Comparison of ENCODE assay signal across 1 cellular context in the genomic region with DNA sequence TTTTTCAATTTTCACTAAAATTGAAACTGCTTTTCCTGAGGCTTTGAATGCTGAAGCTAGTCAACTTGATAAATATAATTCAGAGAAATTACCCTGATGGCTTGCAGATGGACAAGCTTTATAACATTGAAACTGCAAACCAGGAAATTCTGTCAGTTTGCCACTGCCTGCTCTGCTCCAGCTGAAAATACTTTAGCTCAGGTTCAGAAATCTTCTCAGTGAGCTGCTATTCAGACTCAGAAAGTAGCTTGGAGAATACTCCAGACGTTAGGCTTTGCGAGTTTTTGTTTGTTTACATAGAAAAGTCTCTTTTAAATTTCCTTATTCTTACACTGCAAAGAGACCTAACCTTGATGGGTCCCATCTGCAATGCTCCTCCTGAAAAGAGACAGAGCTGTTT.
TF ChIP-seq lines count a peak whose summit lies in the region.

No MANE protein-coding gene starts in this region.

TF ChIP-seq in GM23338, 12 proteins besides CTCF, POLR2A, EP300 and RAD21:
- TF ChIP-seq EZH2phosphoT487 (IDR thresholded peaks at IDR 0.05; ENCODE audit: unreplicated experiment) (no peak), STAT1 (IDR thresholded peaks at IDR 0.05; ENCODE audit: unreplicated experiment) (no peak), CREB1 (CRISPR knock-in tag; IDR thresholded peaks at IDR 0.05; ENCODE audit: low read depth) (no peak), NANOG (IDR thresholded peaks at IDR 0.05; ENCODE audit: borderline replicate concordance) (no peak), JUNB (IDR thresholded peaks at IDR 0.05; ENCODE audit: unreplicated experiment) (no peak), ZNF331 (CRISPR knock-in tag; IDR thresholded peaks at IDR 0.05; ENCODE audit: low read depth) (no peak), ZNF114 (CRISPR knock-in tag; IDR thresholded peaks at IDR 0.05) (no peak), EZH2 (IDR thresholded peaks at IDR 0.05; ENCODE audit: low read depth, unreplicated experiment) (no peak), POLR2AphosphoS5 (IDR thresholded peaks at IDR 0.05; ENCODE audit: low read depth) (no peak)
- TF ChIP-seq, protein P1, sequence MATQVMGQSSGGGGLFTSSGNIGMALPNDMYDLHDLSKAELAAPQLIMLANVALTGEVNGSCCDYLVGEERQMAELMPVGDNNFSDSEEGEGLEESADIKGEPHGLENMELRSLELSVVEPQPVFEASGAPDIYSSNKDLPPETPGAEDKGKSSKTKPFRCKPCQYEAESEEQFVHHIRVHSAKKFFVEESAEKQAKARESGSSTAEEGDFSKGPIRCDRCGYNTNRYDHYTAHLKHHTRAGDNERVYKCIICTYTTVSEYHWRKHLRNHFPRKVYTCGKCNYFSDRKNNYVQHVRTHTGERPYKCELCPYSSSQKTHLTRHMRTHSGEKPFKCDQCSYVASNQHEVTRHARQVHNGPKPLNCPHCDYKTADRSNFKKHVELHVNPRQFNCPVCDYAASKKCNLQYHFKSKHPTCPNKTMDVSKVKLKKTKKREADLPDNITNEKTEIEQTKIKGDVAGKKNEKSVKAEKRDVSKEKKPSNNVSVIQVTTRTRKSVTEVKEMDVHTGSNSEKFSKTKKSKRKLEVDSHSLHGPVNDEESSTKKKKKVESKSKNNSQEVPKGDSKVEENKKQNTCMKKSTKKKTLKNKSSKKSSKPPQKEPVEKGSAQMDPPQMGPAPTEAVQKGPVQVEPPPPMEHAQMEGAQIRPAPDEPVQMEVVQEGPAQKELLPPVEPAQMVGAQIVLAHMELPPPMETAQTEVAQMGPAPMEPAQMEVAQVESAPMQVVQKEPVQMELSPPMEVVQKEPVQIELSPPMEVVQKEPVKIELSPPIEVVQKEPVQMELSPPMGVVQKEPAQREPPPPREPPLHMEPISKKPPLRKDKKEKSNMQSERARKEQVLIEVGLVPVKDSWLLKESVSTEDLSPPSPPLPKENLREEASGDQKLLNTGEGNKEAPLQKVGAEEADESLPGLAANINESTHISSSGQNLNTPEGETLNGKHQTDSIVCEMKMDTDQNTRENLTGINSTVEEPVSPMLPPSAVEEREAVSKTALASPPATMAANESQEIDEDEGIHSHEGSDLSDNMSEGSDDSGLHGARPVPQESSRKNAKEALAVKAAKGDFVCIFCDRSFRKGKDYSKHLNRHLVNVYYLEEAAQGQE (IDR thresholded peaks at IDR 0.05; ENCODE audit: unreplicated experiment), result no peak
- TF ChIP-seq, protein P2, sequence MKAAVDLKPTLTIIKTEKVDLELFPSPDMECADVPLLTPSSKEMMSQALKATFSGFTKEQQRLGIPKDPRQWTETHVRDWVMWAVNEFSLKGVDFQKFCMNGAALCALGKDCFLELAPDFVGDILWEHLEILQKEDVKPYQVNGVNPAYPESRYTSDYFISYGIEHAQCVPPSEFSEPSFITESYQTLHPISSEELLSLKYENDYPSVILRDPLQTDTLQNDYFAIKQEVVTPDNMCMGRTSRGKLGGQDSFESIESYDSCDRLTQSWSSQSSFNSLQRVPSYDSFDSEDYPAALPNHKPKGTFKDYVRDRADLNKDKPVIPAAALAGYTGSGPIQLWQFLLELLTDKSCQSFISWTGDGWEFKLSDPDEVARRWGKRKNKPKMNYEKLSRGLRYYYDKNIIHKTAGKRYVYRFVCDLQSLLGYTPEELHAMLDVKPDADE (IDR thresholded peaks at IDR 0.05), result no peak
- TF ChIP-seq, protein P3, sequence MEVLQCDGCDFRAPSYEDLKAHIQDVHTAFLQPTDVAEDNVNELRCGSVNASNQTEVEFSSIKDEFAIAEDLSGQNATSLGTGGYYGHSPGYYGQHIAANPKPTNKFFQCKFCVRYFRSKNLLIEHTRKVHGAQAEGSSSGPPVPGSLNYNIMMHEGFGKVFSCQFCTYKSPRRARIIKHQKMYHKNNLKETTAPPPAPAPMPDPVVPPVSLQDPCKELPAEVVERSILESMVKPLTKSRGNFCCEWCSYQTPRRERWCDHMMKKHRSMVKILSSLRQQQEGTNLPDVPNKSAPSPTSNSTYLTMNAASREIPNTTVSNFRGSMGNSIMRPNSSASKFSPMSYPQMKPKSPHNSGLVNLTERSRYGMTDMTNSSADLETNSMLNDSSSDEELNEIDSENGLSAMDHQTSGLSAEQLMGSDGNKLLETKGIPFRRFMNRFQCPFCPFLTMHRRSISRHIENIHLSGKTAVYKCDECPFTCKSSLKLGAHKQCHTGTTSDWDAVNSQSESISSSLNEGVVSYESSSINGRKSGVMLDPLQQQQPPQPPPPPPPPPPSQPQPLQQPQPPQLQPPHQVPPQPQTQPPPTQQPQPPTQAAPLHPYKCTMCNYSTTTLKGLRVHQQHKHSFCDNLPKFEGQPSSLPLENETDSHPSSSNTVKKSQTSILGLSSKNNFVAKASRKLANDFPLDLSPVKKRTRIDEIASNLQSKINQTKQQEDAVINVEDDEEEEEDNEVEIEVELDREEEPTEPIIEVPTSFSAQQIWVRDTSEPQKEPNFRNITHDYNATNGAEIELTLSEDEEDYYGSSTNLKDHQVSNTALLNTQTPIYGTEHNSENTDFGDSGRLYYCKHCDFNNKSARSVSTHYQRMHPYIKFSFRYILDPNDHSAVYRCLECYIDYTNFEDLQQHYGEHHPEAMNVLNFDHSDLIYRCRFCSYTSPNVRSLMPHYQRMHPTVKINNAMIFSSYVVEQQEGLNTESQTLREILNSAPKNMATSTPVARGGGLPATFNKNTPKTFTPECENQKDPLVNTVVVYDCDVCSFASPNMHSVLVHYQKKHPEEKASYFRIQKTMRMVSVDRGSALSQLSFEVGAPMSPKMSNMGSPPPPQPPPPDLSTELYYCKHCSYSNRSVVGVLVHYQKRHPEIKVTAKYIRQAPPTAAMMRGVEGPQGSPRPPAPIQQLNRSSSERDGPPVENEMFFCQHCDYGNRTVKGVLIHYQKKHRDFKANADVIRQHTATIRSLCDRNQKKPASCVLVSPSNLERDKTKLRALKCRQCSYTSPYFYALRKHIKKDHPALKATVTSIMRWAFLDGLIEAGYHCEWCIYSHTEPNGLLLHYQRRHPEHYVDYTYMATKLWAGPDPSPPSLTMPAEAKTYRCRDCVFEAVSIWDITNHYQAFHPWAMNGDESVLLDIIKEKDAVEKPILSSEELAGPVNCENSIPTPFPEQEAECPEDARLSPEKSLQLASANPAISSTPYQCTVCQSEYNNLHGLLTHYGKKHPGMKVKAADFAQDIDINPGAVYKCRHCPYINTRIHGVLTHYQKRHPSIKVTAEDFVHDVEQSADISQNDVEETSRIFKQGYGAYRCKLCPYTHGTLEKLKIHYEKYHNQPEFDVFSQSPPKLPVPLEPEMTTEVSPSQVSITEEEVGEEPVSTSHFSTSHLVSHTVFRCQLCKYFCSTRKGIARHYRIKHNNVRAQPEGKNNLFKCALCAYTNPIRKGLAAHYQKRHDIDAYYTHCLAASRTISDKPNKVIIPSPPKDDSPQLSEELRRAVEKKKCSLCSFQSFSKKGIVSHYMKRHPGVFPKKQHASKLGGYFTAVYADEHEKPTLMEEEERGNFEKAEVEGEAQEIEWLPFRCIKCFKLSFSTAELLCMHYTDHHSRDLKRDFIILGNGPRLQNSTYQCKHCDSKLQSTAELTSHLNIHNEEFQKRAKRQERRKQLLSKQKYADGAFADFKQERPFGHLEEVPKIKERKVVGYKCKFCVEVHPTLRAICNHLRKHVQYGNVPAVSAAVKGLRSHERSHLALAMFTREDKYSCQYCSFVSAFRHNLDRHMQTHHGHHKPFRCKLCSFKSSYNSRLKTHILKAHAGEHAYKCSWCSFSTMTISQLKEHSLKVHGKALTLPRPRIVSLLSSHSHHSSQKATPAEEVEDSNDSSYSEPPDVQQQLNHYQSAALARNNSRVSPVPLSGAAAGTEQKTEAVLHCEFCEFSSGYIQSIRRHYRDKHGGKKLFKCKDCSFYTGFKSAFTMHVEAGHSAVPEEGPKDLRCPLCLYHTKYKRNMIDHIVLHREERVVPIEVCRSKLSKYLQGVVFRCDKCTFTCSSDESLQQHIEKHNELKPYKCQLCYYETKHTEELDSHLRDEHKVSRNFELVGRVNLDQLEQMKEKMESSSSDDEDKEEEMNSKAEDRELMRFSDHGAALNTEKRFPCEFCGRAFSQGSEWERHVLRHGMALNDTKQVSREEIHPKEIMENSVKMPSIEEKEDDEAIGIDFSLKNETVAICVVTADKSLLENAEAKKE (CRISPR knock-in tag; IDR thresholded peaks at IDR 0.05), result no peak
TF ChIP-seq in GM23338: peak in this region for 0.
